In genomic region chr17:4519361-4519788, GRCh38 we compare ENCODE assay signal across 1 cellular context.
TF ChIP-seq lines count a peak whose summit lies in the region.

No MANE protein-coding gene starts in this region.

TF ChIP-seq in H1, 55 proteins besides CTCF, POLR2A, EP300 and RAD21:
- TF ChIP-seq CTBP2 (IDR thresholded peaks at IDR 0.05; ENCODE audit: borderline replicate concordance, insufficient read depth, insufficient read length, low read length) (no peak), RFX5 (IDR thresholded peaks at IDR 0.05; ENCODE audit: borderline replicate concordance, low read depth, low read length) (no peak), FOSL1 (IDR thresholded peaks at IDR 0.05; ENCODE audit: insufficient read depth, low read depth, low read length) (no peak), SRF (IDR thresholded peaks at IDR 0.05; ENCODE audit: low read depth, low read length) (no peak)
